ENCODE assay signal across 8 cellular contexts in genomic region chr2:218168635-218169462, GRCh38. TPM values are rescaled to one million over a fixed set of nuclear protein-coding genes. Genes with fewer than 3 reads are reported as not detected.
DNase-seq lines count a peak whose midpoint lies in the region; ATAC-seq, FAIRE-seq and TF ChIP-seq lines count a peak whose summit lies in the region.

No MANE protein-coding gene starts in this region.

- H3K36me3 ChIP-seq in DOHH2 (ENCODE audit: control insufficient read depth, low read length) (no peaks in the 10 kb centered on the region), heart right ventricle (no peaks in the 10 kb centered on the region), small intestine (ENCODE audit: control insufficient read depth in 2 of 2, insufficient read depth in 2 of 2, low read length in 2 of 2) (no peaks in the 10 kb centered on the region)

- no peak for FAIRE-seq in small intestine (lab: Jason Lieb, UNC)

- peak in 5 of 8 donors; percentile 28 to 53 (median 48) for ATAC-seq in heart right ventricle
- ATAC-seq in GM18517 (IDR thresholded peaks at IDR 0.05; ENCODE audit: unreplicated experiment) = no peak
- no peak for ATAC-seq in HG03457 (IDR thresholded peaks at IDR 0.05; ENCODE audit: unreplicated experiment)

- no peaks in the 10 kb centered on the region for H3K9me3 ChIP-seq in DOHH2 (ENCODE audit: control insufficient read depth, insufficient read depth, low read length)
- no peaks in the 10 kb centered on the region for H3K9me3 ChIP-seq in heart right ventricle
- H3K9me3 ChIP-seq in small intestine (ENCODE audit: control insufficient read depth, low read depth) = no peaks in the 10 kb centered on the region

- 41 to 42% methylated on average over 9 of the region's 9 CpGs for WGBS in heart right ventricle, 2 donors
- 48 to 61% (median 59%) methylated on average over 9 of the region's 9 CpGs for WGBS in small intestine, 3 donors

- TF ChIP-seq CTCF in DOHH2 (IDR thresholded peaks at IDR 0.05; ENCODE audit: low read depth, low read length, poor library complexity, severe bottlenecking) (peak; percentile 92), HFF-Myc (IDR thresholded peaks at IDR 0.05; ENCODE audit: low read depth, low read length, missing control alignments) (peak; percentile 84), heart right ventricle (IDR thresholded peaks at IDR 0.05) (peak; percentile 32 to 77 (median 74))

- H3K79me2 ChIP-seq in DOHH2 (ENCODE audit: control insufficient read depth, low read length) = no peaks in the 10 kb centered on the region

- intact Hi-C loops in heart right ventricle (cut with DNase I) = no loop called here

- H3K27me3 ChIP-seq in DOHH2 (ENCODE audit: control insufficient read depth, low read length) (peaks cover 16% of the 10 kb centered on the region), heart right ventricle (peaks cover 0 to 12% (median 0%) of the 10 kb centered on the region in 7 donors), small intestine (ENCODE audit: control insufficient read depth in 2 of 2, insufficient read depth in 2 of 2, low read length in 2 of 2) (no peaks in the 10 kb centered on the region)

- H3K27ac ChIP-seq in DOHH2 (ENCODE audit: low read depth, low read length) (no peak overlapping the region), heart right ventricle (no peak overlapping the region), small intestine (ENCODE audit: low read depth in 1 of 2, low read length in 1 of 2) (no peak overlapping the region)

- H3K9me2 ChIP-seq in DOHH2 (replicated peaks; ENCODE audit: control insufficient read depth, low read length) = no peaks in the 10 kb centered on the region

- no peaks in the 10 kb centered on the region for H3F3A ChIP-seq in DOHH2 (ENCODE audit: control insufficient read depth, insufficient read depth)

- no peak for DNase-seq in HFF-Myc (ENCODE audit: extremely low read depth, low read depth)
- DNase-seq in RPMI7951 (ENCODE audit: low read depth) = peak; percentile 48
- peak; percentile 78 to 82 for DNase-seq in activated T-cell treated with anti-CD3 and anti-CD28 coated beads, Interleukin-2, amount 50 U/mL, for 48 hours
- DNase-seq in heart right ventricle = peak; percentile 26 to 51
- peak; percentile 56 for DNase-seq in small intestine

- H3K4me1 ChIP-seq in DOHH2 (ENCODE audit: control insufficient read depth, low read length) (peaks cover 18% of the 10 kb centered on the region), heart right ventricle (peaks cover 0 to 17% (median 0%) of the 10 kb centered on the region in 9 donors), small intestine (ENCODE audit: control insufficient read depth in 2 of 2, insufficient read depth in 1 of 2, low read depth in 1 of 2, low read length in 1 of 2) (no peaks in the 10 kb centered on the region)

- no peaks in the 10 kb centered on the region for H4K20me1 ChIP-seq in DOHH2 (ENCODE audit: control insufficient read depth, insufficient read depth, low read depth, low read length)

- H3K4me3 ChIP-seq in DOHH2 (ENCODE audit: low read length) (no peak overlapping the region), HFF-Myc (replicated peaks; ENCODE audit: low read depth, low read length) (no peak overlapping the region), heart right ventricle (no peak overlapping the region), small intestine (ENCODE audit: low read depth in 1 of 2, low read length in 2 of 2) (no peak overlapping the region)

- H3K4me2 ChIP-seq in DOHH2 (ENCODE audit: low read length) = no peak overlapping the region

RNA-seq across cellular contexts. Expression of gene CXCR1, which starts 2.1 kb away (rescaled TPM):
- total RNA-seq in RPMI7951 (2014; rRNA removed; shearing (Covaris generic)) = not detected in 2 replicates
- 1 to 10 TPM in 2 of 10 donors, under 1 TPM in 8; 0.15 to 2.6 (median 0.47) TPM for total RNA-seq in heart right ventricle
- polyA plus RNA-seq in heart right ventricle (under 1 TPM in 1 of 2 donors, not detected in 1; 0.10 TPM), small intestine (under 1 TPM in 2 of 3 donors, not detected in 1; 0.03 to 0.22 TPM)

RNA-seq across cellular contexts. Expression of gene CXCR2, which starts 43.0 kb away (rescaled TPM):
- not detected in 2 replicates for total RNA-seq in RPMI7951 (2014; rRNA removed; shearing (Covaris generic))
- 1 to 10 TPM in 1 of 10 donors, under 1 TPM in 9; 0.39 to 2.7 (median 0.72) TPM for total RNA-seq in heart right ventricle
- under 1 TPM; 0.07 to 0.22 TPM for polyA plus RNA-seq in heart right ventricle
- under 1 TPM in 2 of 3 donors, not detected in 1; 0.04 to 0.45 TPM for polyA plus RNA-seq in small intestine

RNA-seq across cellular contexts. Expression of gene ARPC2, which starts 48.1 kb away (rescaled TPM):
- total RNA-seq in RPMI7951 (2014; rRNA removed; shearing (Covaris generic)) = 600 and 648 TPM in 2 replicates
- total RNA-seq in heart right ventricle = 100 to 1,000 TPM; 120 to 213 (median 134) TPM
- polyA plus RNA-seq in heart right ventricle (100 to 1,000 TPM in 1 of 2 donors, 10 to 100 TPM in 1; 58.5 to 176 TPM), small intestine (100 to 1,000 TPM; 251 to 300 (median 288) TPM)

Comparison
In these comparisons a context has a peak if more than half of its experiments do, and no peak if none do; other contexts are left out.
1. ATAC-seq: peak in heart right ventricle (5 of 8); none in GM18517 (single experiment) and HG03457 (single experiment).
2. Peak in every context shown above with its lines, with median percentiles within 50 percentile points of each other: CTCF ChIP-seq.